In the genomic region with DNA sequence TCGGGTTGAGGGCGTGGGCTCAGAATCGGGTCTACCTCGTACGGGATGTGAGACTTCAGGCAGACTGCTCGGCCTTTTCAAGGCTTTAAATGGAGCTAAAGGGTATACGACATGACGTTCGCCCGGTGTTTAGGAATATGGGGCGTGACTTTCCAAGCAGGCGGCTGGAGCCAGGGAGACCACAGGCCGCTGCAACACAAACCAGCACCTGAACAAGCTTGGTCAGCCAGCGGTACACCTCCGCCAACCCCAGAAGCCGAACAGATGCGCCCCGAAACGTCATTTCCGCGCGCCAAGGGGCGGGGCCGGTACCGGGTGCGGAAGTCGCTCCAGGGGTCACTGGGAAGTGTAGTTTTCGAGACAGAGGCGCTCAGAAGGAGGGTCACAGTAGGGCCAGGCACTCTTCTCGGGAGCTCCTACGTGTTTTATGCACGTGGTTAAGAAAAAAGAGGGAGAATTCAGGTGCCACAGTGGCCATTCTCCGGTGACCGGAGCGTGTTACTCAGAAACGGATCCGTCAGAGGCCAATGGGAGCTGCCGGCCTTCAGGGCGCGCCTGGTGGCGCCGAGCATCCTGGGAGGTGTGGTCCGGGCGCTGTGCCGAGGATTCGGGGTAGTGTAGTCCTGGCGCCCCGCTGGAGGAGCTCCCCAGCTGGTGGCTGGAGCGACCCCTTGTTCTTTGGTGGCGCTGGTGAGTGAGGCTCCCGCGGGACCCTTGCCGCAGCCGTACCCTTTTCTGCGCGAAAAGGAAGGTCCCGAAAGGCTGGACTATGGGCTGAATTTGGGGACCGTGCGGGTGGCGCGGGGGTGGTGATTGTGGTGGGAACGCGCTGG, we compare ENCODE assay signal across 1 cellular context.
TF ChIP-seq lines count a peak whose summit lies in the region.

A gene (plus strand): TSS at position 613 of the 833 bp plus-strand sequence. CDS start 17,160 bp downstream, outside the sequence.

TF ChIP-seq in HepG2, 621 proteins besides CTCF, POLR2A, EP300 and RAD21 (continued from another document and continues in another):
- TF ChIP-seq ZFP82 (CRISPR knock-in tag; IDR thresholded peaks at IDR 0.05; ENCODE audit: borderline replicate concordance) (no peak; the same call in 1 of the 2 replicates), ZNF777 (CRISPR knock-in tag; IDR thresholded peaks at IDR 0.05) (peak; percentile 83), ZNF562 (CRISPR knock-in tag; IDR thresholded peaks at IDR 0.05; ENCODE audit: borderline replicate concordance) (no peak), TBL1XR1 (IDR thresholded peaks at IDR 0.05; ENCODE audit: borderline replicate concordance, low read length, partially characterized antibody) (peak; percentile 77), ZMYM4 (CRISPR knock-in tag; IDR thresholded peaks at IDR 0.05) (peak; percentile 90), SIX4 (CRISPR knock-in tag; IDR thresholded peaks at IDR 0.05) (no peak; the same call in 1 of the 2 replicates), MIXL1 (CRISPR knock-in tag; IDR thresholded peaks at IDR 0.05) (peak; percentile 46; the same call in 1 of the 2 replicates), SATB2 (CRISPR knock-in tag; IDR thresholded peaks at IDR 0.05) (no peak; the same call in none of the 2 replicates), ZNF17 (CRISPR knock-in tag; IDR thresholded peaks at IDR 0.05) (peak; percentile 89; the same call in 1 of the 2 replicates), MTA1 (CRISPR knock-in tag; IDR thresholded peaks at IDR 0.05; ENCODE audit: borderline replicate concordance) (0 out of 2 replicates have a peak, but pooled peaks have one; percentile 45), ZNF251 (CRISPR knock-in tag; IDR thresholded peaks at IDR 0.05) (no peak; the same call in 1 of the 2 replicates), SMAD1 (CRISPR knock-in tag; IDR thresholded peaks at IDR 0.05; ENCODE audit: borderline replicate concordance, low read depth) (peak; percentile 76; the same call in 1 of the 2 replicates), KAT7 (CRISPR knock-in tag; IDR thresholded peaks at IDR 0.05; ENCODE audit: borderline replicate concordance) (peak; percentile 83), TP53 (CRISPR knock-in tag; conservative IDR thresholded peaks at IDR 0.05) (peak; percentile 94), SP4 (CRISPR knock-in tag; IDR thresholded peaks at IDR 0.05) (peak; percentile 95), FOSL1 (CRISPR knock-in tag; IDR thresholded peaks at IDR 0.05; ENCODE audit: borderline replicate concordance) (no peak), ZNF660 (CRISPR knock-in tag; IDR thresholded peaks at IDR 0.05; ENCODE audit: borderline replicate concordance, low read depth) (no peak), ELF1 (CRISPR knock-in tag; IDR thresholded peaks at IDR 0.05) (peak; percentile 98), TOE1 (CRISPR knock-in tag; IDR thresholded peaks at IDR 0.05) (0 out of 2 replicates have a peak, but pooled peaks have one; percentile 37), PHB2 (IDR thresholded peaks at IDR 0.05; ENCODE audit: partially characterized antibody) (no peak), ZNF652 (CRISPR knock-in tag; IDR thresholded peaks at IDR 0.05; ENCODE audit: borderline replicate concordance, low read depth) (no peak), ZNF33B (CRISPR knock-in tag; IDR thresholded peaks at IDR 0.05) (peak; percentile 95), ZFYVE20 (CRISPR knock-in tag; IDR thresholded peaks at IDR 0.05; ENCODE audit: borderline replicate concordance, low read depth) (no peak; the same call in 1 of the 2 replicates), SMAD3 (CRISPR knock-in tag; IDR thresholded peaks at IDR 0.05) (peak; percentile 75), WIZ (CRISPR knock-in tag; IDR thresholded peaks at IDR 0.05) (peak; percentile 88), CAMTA2 (CRISPR knock-in tag; IDR thresholded peaks at IDR 0.05; ENCODE audit: borderline replicate concordance) (peak; percentile 97), ERF (CRISPR knock-in tag; IDR thresholded peaks at IDR 0.05) (peak; percentile 76; the same call in 1 of the 2 replicates), HOXA7 (CRISPR knock-in tag; IDR thresholded peaks at IDR 0.05) (no peak), HIVEP1 (CRISPR knock-in tag; IDR thresholded peaks at IDR 0.05) (peak; percentile 83), ZNF292 (CRISPR knock-in tag; IDR thresholded peaks at IDR 0.05; ENCODE audit: borderline replicate concordance, low read depth) (0 out of 2 replicates have a peak, but pooled peaks have one; percentile 24), NFIC (IDR thresholded peaks at IDR 0.05; ENCODE audit: low read length) (0 out of 2 replicates have a peak, but pooled peaks have one; percentile 37), SIN3B (IDR thresholded peaks at IDR 0.05; ENCODE audit: low read length) (peak; percentile 78), HMGA1 (CRISPR knock-in tag; conservative IDR thresholded peaks at IDR 0.05) (no peak), ZNF720 (CRISPR knock-in tag; IDR thresholded peaks at IDR 0.05) (peak; percentile 72; the same call in 1 of the 2 replicates), CEBPG (CRISPR knock-in tag; IDR thresholded peaks at IDR 0.05) (peak; percentile 13; the same call in 1 of the 2 replicates), GPN1 (CRISPR knock-in tag; IDR thresholded peaks at IDR 0.05; ENCODE audit: borderline replicate concordance) (0 out of 2 replicates have a peak, but pooled peaks have one; percentile 7), TAF15 (IDR thresholded peaks at IDR 0.05; ENCODE audit: low read depth, low read length, poor library complexity, severe bottlenecking) (peak; percentile 64), RFX3 (CRISPR knock-in tag; IDR thresholded peaks at IDR 0.05) (no peak; the same call in 1 of the 2 replicates), ZFP41 (CRISPR knock-in tag; IDR thresholded peaks at IDR 0.05; ENCODE audit: borderline replicate concordance) (peak; percentile 75; the same call in 1 of the 2 replicates), MED8 (CRISPR knock-in tag; IDR thresholded peaks at IDR 0.05; ENCODE audit: insufficient replicate concordance) (peak; percentile 58), TMF1 (CRISPR knock-in tag; IDR thresholded peaks at IDR 0.05; ENCODE audit: low read depth) (peak; percentile 27; the same call in 1 of the 2 replicates), ZNF563 (CRISPR knock-in tag; IDR thresholded peaks at IDR 0.05) (peak; percentile 84), ZNF780A (CRISPR knock-in tag; IDR thresholded peaks at IDR 0.05) (0 out of 2 replicates have a peak, but pooled peaks have one; percentile 43), MAFF (IDR thresholded peaks at IDR 0.05; ENCODE audit: low read depth, low read length) (no peak), SRSF9 (IDR thresholded peaks at IDR 0.05; ENCODE audit: borderline replicate concordance, insufficient read depth, low read depth, low read length, poor library complexity, severe bottlenecking) (no peak)
- TF ChIP-seq, protein P1, sequence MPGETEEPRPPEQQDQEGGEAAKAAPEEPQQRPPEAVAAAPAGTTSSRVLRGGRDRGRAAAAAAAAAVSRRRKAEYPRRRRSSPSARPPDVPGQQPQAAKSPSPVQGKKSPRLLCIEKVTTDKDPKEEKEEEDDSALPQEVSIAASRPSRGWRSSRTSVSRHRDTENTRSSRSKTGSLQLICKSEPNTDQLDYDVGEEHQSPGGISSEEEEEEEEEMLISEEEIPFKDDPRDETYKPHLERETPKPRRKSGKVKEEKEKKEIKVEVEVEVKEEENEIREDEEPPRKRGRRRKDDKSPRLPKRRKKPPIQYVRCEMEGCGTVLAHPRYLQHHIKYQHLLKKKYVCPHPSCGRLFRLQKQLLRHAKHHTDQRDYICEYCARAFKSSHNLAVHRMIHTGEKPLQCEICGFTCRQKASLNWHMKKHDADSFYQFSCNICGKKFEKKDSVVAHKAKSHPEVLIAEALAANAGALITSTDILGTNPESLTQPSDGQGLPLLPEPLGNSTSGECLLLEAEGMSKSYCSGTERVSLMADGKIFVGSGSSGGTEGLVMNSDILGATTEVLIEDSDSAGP (CRISPR knock-in tag; IDR thresholded peaks at IDR 0.05; ENCODE audit: borderline replicate concordance), result peak; percentile 93
- TF ChIP-seq, protein P2, sequence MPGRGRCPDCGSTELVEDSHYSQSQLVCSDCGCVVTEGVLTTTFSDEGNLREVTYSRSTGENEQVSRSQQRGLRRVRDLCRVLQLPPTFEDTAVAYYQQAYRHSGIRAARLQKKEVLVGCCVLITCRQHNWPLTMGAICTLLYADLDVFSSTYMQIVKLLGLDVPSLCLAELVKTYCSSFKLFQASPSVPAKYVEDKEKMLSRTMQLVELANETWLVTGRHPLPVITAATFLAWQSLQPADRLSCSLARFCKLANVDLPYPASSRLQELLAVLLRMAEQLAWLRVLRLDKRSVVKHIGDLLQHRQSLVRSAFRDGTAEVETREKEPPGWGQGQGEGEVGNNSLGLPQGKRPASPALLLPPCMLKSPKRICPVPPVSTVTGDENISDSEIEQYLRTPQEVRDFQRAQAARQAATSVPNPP (CRISPR knock-in tag; IDR thresholded peaks at IDR 0.05), result no peak
- TF ChIP-seq, protein P3, sequence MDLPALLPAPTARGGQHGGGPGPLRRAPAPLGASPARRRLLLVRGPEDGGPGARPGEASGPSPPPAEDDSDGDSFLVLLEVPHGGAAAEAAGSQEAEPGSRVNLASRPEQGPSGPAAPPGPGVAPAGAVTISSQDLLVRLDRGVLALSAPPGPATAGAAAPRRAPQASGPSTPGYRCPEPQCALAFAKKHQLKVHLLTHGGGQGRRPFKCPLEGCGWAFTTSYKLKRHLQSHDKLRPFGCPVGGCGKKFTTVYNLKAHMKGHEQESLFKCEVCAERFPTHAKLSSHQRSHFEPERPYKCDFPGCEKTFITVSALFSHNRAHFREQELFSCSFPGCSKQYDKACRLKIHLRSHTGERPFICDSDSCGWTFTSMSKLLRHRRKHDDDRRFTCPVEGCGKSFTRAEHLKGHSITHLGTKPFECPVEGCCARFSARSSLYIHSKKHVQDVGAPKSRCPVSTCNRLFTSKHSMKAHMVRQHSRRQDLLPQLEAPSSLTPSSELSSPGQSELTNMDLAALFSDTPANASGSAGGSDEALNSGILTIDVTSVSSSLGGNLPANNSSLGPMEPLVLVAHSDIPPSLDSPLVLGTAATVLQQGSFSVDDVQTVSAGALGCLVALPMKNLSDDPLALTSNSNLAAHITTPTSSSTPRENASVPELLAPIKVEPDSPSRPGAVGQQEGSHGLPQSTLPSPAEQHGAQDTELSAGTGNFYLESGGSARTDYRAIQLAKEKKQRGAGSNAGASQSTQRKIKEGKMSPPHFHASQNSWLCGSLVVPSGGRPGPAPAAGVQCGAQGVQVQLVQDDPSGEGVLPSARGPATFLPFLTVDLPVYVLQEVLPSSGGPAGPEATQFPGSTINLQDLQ (CRISPR knock-in tag; IDR thresholded peaks at IDR 0.05), result peak; percentile 92; the same call in 1 of the 2 replicates
- TF ChIP-seq, protein P4, sequence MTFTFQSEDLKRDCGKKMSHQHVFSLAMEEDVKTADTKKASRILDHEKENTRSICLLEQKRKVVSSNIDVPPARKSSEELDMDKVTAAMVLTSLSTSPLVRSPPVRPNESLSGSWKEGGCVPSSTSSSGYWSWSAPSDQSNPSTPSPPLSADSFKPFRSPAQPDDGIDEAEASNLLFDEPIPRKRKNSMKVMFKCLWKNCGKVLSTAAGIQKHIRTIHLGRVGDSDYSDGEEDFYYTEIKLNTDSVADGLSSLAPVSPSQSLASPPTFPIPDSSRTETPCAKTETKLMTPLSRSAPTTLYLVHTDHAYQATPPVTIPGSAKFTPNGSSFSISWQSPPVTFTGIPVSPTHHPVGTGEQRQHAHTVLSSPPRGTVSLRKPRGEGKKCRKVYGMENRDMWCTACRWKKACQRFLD (CRISPR knock-in tag; IDR thresholded peaks at IDR 0.05; ENCODE audit: borderline replicate concordance), result peak; percentile 88
- TF ChIP-seq, protein P5, sequence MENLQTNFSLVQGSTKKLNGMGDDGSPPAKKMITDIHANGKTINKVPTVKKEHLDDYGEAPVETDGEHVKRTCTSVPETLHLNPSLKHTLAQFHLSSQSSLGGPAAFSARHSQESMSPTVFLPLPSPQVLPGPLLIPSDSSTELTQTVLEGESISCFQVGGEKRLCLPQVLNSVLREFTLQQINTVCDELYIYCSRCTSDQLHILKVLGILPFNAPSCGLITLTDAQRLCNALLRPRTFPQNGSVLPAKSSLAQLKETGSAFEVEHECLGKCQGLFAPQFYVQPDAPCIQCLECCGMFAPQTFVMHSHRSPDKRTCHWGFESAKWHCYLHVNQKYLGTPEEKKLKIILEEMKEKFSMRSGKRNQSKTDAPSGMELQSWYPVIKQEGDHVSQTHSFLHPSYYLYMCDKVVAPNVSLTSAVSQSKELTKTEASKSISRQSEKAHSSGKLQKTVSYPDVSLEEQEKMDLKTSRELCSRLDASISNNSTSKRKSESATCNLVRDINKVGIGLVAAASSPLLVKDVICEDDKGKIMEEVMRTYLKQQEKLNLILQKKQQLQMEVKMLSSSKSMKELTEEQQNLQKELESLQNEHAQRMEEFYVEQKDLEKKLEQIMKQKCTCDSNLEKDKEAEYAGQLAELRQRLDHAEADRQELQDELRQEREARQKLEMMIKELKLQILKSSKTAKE (CRISPR knock-in tag; IDR thresholded peaks at IDR 0.05; ENCODE audit: borderline replicate concordance), result no peak
- TF ChIP-seq, protein P6, sequence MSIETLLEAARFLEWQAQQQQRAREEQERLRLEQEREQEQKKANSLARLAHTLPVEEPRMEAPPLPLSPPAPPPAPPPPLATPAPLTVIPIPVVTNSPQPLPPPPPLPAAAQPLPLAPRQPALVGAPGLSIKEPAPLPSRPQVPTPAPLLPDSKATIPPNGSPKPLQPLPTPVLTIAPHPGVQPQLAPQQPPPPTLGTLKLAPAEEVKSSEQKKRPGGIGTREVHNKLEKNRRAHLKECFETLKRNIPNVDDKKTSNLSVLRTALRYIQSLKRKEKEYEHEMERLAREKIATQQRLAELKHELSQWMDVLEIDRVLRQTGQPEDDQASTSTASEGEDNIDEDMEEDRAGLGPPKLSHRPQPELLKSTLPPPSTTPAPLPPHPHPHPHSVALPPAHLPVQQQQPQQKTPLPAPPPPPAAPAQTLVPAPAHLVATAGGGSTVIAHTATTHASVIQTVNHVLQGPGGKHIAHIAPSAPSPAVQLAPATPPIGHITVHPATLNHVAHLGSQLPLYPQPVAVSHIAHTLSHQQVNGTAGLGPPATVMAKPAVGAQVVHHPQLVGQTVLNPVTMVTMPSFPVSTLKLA (IDR thresholded peaks at IDR 0.05), result peak; percentile 30
- TF ChIP-seq, protein P7, sequence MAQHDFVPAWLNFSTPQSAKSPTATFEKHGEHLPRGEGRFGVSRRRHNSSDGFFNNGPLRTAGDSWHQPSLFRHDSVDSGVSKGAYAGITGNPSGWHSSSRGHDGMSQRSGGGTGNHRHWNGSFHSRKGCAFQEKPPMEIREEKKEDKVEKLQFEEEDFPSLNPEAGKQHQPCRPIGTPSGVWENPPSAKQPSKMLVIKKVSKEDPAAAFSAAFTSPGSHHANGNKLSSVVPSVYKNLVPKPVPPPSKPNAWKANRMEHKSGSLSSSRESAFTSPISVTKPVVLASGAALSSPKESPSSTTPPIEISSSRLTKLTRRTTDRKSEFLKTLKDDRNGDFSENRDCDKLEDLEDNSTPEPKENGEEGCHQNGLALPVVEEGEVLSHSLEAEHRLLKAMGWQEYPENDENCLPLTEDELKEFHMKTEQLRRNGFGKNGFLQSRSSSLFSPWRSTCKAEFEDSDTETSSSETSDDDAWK (CRISPR knock-in tag; IDR thresholded peaks at IDR 0.05), result no peak
- TF ChIP-seq, protein P8, sequence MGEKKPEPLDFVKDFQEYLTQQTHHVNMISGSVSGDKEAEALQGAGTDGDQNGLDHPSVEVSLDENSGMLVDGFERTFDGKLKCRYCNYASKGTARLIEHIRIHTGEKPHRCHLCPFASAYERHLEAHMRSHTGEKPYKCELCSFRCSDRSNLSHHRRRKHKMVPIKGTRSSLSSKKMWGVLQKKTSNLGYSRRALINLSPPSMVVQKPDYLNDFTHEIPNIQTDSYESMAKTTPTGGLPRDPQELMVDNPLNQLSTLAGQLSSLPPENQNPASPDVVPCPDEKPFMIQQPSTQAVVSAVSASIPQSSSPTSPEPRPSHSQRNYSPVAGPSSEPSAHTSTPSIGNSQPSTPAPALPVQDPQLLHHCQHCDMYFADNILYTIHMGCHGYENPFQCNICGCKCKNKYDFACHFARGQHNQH (CRISPR knock-in tag; IDR thresholded peaks at IDR 0.05), result peak; percentile 90
